Comparison of ENCODE assay signal across 8 cellular contexts in genomic region chr7:22356010-22356854, GRCh38. TPM values are rescaled to one million over a fixed set of nuclear protein-coding genes. Genes with fewer than 3 reads are reported as not detected.
DNase-seq lines count a peak whose midpoint lies in the region; ATAC-seq and TF ChIP-seq lines count a peak whose summit lies in the region.

No MANE protein-coding gene starts in this region.

- H3K27me3 ChIP-seq in left ventricle myocardium inferior (ENCODE audit: low read depth) = peaks cover 34% of the 10 kb centered on the region
- peaks cover 0 to 33% of the 10 kb centered on the region in 2 donors for H3K27me3 ChIP-seq in left lung
- peaks cover 0 to 30% of the 10 kb centered on the region in 2 donors for H3K27me3 ChIP-seq in tibial artery

- intact Hi-C loops in left ventricle myocardium inferior (cut with micrococcal nuclease) (no loop called here), cardiac septum (cut with DNase I) (no loop called here), left lung (cut with DNase I) (no loop called here), tibial artery (cut with DNase I; ENCODE audit: low total_unique reads) (no loop called here)

- no peak for DNase-seq in left ventricle myocardium inferior
- DNase-seq in cardiac septum (ENCODE audit: low spot score) = no peak
- DNase-seq in activated naive CD8-positive, alpha-beta T cell treated with anti-CD3 and anti-CD28 coated beads, Interleukin-2, amount 50 U/mL, for 24 hours = peak; percentile 3
- peak in 1 of 2 donors; percentile 74 for DNase-seq in left lung
- no peak for DNase-seq in tibial artery
- no peak for DNase-seq in NCI-H226

- H3K9me3 ChIP-seq in left ventricle myocardium inferior (replicated peaks) = peaks cover 24% of the 10 kb centered on the region
- peaks cover 0 to 3% of the 10 kb centered on the region in 2 donors for H3K9me3 ChIP-seq in left lung
- peaks cover 0 to 7% (median 0%) of the 10 kb centered on the region in 3 donors for H3K9me3 ChIP-seq in tibial artery

- H3K36me3 Mint-ChIP-seq in activated naive CD8-positive, alpha-beta T cell treated with anti-CD3 and anti-CD28 coated beads, Interleukin-2, amount 50 U/mL, for 24 hours (ENCODE audit: low read depth) = no peaks in the 10 kb centered on the region

- H3K4me1 Mint-ChIP-seq in activated naive CD8-positive, alpha-beta T cell treated with anti-CD3 and anti-CD28 coated beads, Interleukin-2, amount 50 U/mL, for 24 hours = peaks cover 8% of the 10 kb centered on the region

- H3K36me3 ChIP-seq in left ventricle myocardium inferior = no peaks in the 10 kb centered on the region
- H3K36me3 ChIP-seq in left lung = no peaks in the 10 kb centered on the region
- no peaks in the 10 kb centered on the region for H3K36me3 ChIP-seq in tibial artery

- H3K27ac Mint-ChIP-seq in activated naive CD8-positive, alpha-beta T cell treated with anti-CD3 and anti-CD28 coated beads, Interleukin-2, amount 50 U/mL, for 24 hours = no peak overlapping the region

- H3K27ac ChIP-seq in left ventricle myocardium inferior (replicated peaks) (peak overlapping the region; percentile 23), left lung (peak overlapping the region; percentile 19 to 49), tibial artery (no peak overlapping the region)

- peaks cover 37% of the 10 kb centered on the region for H3K27me3 Mint-ChIP-seq in activated naive CD8-positive, alpha-beta T cell treated with anti-CD3 and anti-CD28 coated beads, Interleukin-2, amount 50 U/mL, for 24 hours

- TF ChIP-seq CTCF in left ventricle myocardium inferior (IDR thresholded peaks at IDR 0.05; ENCODE audit: borderline replicate concordance) = no peak
- TF ChIP-seq CTCF in left lung (IDR thresholded peaks at IDR 0.05) = no peak
- no peak for TF ChIP-seq CTCF in tibial artery (IDR thresholded peaks at IDR 0.05)

- peak overlapping the region; percentile 69 for H3K4me3 Mint-ChIP-seq in activated naive CD8-positive, alpha-beta T cell treated with anti-CD3 and anti-CD28 coated beads, Interleukin-2, amount 50 U/mL, for 24 hours

- H3K4me1 ChIP-seq in left ventricle myocardium inferior (peaks cover 12% of the 10 kb centered on the region), left lung (peaks cover 3 to 10% of the 10 kb centered on the region in 2 donors), tibial artery (peaks cover 0 to 16% (median 13%) of the 10 kb centered on the region in 4 donors)

- ATAC-seq in HG03175 (IDR thresholded peaks at IDR 0.05; ENCODE audit: unreplicated experiment) = peak; percentile 7
- ATAC-seq in activated naive CD8-positive, alpha-beta T cell treated with anti-CD3 and anti-CD28 coated beads, Interleukin-2, amount 50 U/mL, for 24 hours = no peak
- ATAC-seq in left lung = peak; percentile 62
- no peak for ATAC-seq in HG03378 (IDR thresholded peaks at IDR 0.05; ENCODE audit: unreplicated experiment)

- H3K4me3 ChIP-seq in left ventricle myocardium inferior = peak overlapping the region; percentile 67
- peak overlapping the region; percentile 38 to 45 for H3K4me3 ChIP-seq in left lung
- H3K4me3 ChIP-seq in tibial artery = peak overlapping the region; percentile 33 to 54

- peaks cover 9% of the 10 kb centered on the region for H3K9me3 Mint-ChIP-seq in activated naive CD8-positive, alpha-beta T cell treated with anti-CD3 and anti-CD28 coated beads, Interleukin-2, amount 50 U/mL, for 24 hours

RNA-seq across cellular contexts. Expression of gene RAPGEF5, which starts 0.7 kb away (rescaled TPM):
- total RNA-seq in left ventricle myocardium inferior = 16.5 TPM
- 22.4 TPM for total RNA-seq in cardiac septum
- total RNA-seq in left lung = 10 to 100 TPM; 44.2 to 64.6 TPM

Comparison
In these comparisons a context has a peak if more than half of its experiments do, and no peak if none do; other contexts are left out.
1. H3K27ac ChIP-seq: peak in left ventricle myocardium inferior (single experiment) and left lung (2 of 2); none in tibial artery (0 of 2).
2. ATAC-seq: peak in HG03175 (single experiment) and left lung (single experiment); none in activated naive CD8-positive, alpha-beta T cell treated with anti-CD3 and anti-CD28 coated beads, Interleukin-2, amount 50 U/mL, for 24 hours (single experiment) and HG03378 (single experiment).
3. Peak in every context shown above with its lines, with median percentiles within 50 percentile points of each other: H3K4me3 ChIP-seq.